ENCODE assay signal across 1 cellular context in the genomic region with DNA sequence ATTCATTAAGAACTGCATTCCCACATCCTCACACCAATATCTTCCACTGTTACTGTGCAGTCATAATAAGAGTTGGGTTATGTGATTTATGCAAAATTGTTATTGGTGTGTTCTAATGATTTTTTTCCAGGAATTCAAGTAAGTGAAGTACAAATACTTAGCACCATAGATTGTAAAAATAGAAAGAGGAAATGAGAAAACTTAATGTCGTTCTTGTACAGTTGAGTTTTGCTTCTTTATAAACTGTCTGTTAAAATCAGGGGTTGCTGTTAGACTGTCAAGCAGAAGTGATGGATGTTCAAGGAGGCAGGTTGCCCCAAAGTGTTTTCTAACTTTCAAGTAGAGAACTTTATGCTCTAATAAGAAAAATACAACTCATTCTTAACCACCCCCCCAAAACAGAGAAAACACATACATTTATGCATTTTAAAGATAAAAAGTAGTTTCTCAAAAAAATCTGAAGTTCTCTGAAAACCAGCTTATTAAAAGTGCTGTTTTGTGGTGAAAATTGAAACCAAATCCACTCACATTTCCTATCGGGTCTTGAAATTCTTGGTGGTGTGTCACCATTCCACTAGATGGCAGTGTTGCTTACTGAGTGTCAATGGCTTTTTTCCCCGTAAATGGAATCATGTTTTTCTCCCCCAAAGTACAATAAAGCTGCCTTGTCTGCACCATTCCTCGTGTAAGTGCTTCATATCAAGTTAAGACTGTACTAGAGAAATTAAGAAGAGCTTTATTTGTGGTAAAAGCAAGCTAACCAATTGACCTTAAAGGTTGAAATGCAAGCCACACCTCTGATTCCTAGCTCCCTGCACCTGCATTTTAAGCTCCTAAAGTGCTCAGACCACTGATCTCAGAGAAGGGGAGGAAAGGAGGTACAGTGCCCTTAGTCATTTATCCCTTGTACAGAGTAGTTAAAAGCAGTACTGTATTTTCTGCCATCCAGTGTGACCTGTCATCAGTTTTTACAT.
TF ChIP-seq lines count a peak whose summit lies in the region.

No MANE protein-coding gene starts in this region.

TF ChIP-seq in GM12878, 131 proteins besides CTCF, POLR2A, EP300 and RAD21 (continues in another document):
- TF ChIP-seq BMI1 (IDR thresholded peaks at IDR 0.05; ENCODE audit: borderline replicate concordance) (no peak), BACH1 (IDR thresholded peaks at IDR 0.05; ENCODE audit: borderline replicate concordance) (no peak), CBX3 (IDR thresholded peaks at IDR 0.05; ENCODE audit: borderline replicate concordance, low read depth) (no peak), STAT3 (IDR thresholded peaks at IDR 0.05; ENCODE audit: low read depth, low read length) (no peak), JUND (IDR thresholded peaks at IDR 0.05; ENCODE audit: low read depth, low read length) (0 out of 2 replicates have a peak, but pooled peaks have one; percentile 6), POLR2AphosphoS5 (IDR thresholded peaks at IDR 0.05; ENCODE audit: low read length) (no peak), POU2F2 (IDR thresholded peaks at IDR 0.05; ENCODE audit: borderline replicate concordance, low read depth, low read length) (0 out of 3 replicates have a peak, but pooled peaks have one; percentile 29), JUNB (IDR thresholded peaks at IDR 0.05) (no peak), POLR2AphosphoS2 (IDR thresholded peaks at IDR 0.05; ENCODE audit: low read depth, low read length) (no peak), CHD1 (IDR thresholded peaks at IDR 0.05; ENCODE audit: low read depth, low read length) (no peak), GABPA (IDR thresholded peaks at IDR 0.05; ENCODE audit: low read depth) (no peak), KAT2A (conservative IDR thresholded peaks at IDR 0.05; ENCODE audit: control insufficient read depth, low read depth, low read length) (no peak), CREM (IDR thresholded peaks at IDR 0.05; ENCODE audit: low read depth) (no peak), SREBF1 (IDR thresholded peaks at IDR 0.05; ENCODE audit: low read length) (no peak), NFIC (IDR thresholded peaks at IDR 0.05; ENCODE audit: low read depth, low read length) (peak; percentile 44; the same call in 1 of the 2 replicates), CREB1 (IDR thresholded peaks at IDR 0.05; ENCODE audit: low read depth) (no peak), NFXL1 (IDR thresholded peaks at IDR 0.05; ENCODE audit: borderline replicate concordance) (no peak), EGR1 (IDR thresholded peaks at IDR 0.05; ENCODE audit: borderline replicate concordance in 1 of 2, low read depth in 2 of 2, low read length in 2 of 2) (no peak), RBBP5 (conservative IDR thresholded peaks at IDR 0.05) (no peak), RB1 (IDR thresholded peaks at IDR 0.05; ENCODE audit: borderline replicate concordance) (no peak), CBX5 (IDR thresholded peaks at IDR 0.05; ENCODE audit: low read depth) (no peak), SMARCA5 (IDR thresholded peaks at IDR 0.05) (peak; percentile 78; the same call in 1 of the 2 replicates), SREBF2 (IDR thresholded peaks at IDR 0.05; ENCODE audit: low read length) (no peak), HDAC2 (IDR thresholded peaks at IDR 0.05) (no peak), TCF3 (IDR thresholded peaks at IDR 0.05; ENCODE audit: borderline replicate concordance, insufficient read depth, low read depth, low read length) (no peak), MEF2A (IDR thresholded peaks at IDR 0.05; ENCODE audit: insufficient read depth, low read depth, low read length) (peak; percentile 89), RELA (IDR thresholded peaks at IDR 0.05; ENCODE audit: borderline replicate concordance, partially characterized antibody) (no peak), YY1 (IDR thresholded peaks at IDR 0.05; ENCODE audit: low read depth, low read length) (0 out of 2 replicates have a peak, but pooled peaks have one; percentile 30), CHD2 (IDR thresholded peaks at IDR 0.05; ENCODE audit: borderline replicate concordance, low read depth, low read length) (no peak), PAX8 (IDR thresholded peaks at IDR 0.05) (no peak), ZBED1 (IDR thresholded peaks at IDR 0.05; ENCODE audit: borderline replicate concordance) (no peak), HCFC1 (IDR thresholded peaks at IDR 0.05; ENCODE audit: low read length) (no peak), PAX5 (IDR thresholded peaks at IDR 0.05; ENCODE audit: borderline replicate concordance, low read depth, low read length) (no peak), LARP7 (IDR thresholded peaks at IDR 0.05) (no peak), MEF2B (IDR thresholded peaks at IDR 0.05; ENCODE audit: partially characterized antibody, poor library complexity, severe bottlenecking) (peak; percentile 81), HDAC6 (IDR thresholded peaks at IDR 0.05; ENCODE audit: unreplicated experiment) (no peak)
- TF ChIP-seq, protein P1, sequence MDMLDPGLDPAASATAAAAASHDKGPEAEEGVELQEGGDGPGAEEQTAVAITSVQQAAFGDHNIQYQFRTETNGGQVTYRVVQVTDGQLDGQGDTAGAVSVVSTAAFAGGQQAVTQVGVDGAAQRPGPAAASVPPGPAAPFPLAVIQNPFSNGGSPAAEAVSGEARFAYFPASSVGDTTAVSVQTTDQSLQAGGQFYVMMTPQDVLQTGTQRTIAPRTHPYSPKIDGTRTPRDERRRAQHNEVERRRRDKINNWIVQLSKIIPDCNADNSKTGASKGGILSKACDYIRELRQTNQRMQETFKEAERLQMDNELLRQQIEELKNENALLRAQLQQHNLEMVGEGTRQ (IDR thresholded peaks at IDR 0.05; ENCODE audit: borderline replicate concordance, low read depth, low read length): no peak
- TF ChIP-seq, protein P2, sequence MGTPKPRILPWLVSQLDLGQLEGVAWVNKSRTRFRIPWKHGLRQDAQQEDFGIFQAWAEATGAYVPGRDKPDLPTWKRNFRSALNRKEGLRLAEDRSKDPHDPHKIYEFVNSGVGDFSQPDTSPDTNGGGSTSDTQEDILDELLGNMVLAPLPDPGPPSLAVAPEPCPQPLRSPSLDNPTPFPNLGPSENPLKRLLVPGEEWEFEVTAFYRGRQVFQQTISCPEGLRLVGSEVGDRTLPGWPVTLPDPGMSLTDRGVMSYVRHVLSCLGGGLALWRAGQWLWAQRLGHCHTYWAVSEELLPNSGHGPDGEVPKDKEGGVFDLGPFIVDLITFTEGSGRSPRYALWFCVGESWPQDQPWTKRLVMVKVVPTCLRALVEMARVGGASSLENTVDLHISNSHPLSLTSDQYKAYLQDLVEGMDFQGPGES (IDR thresholded peaks at IDR 0.05): no peak
- TF ChIP-seq, protein P3, sequence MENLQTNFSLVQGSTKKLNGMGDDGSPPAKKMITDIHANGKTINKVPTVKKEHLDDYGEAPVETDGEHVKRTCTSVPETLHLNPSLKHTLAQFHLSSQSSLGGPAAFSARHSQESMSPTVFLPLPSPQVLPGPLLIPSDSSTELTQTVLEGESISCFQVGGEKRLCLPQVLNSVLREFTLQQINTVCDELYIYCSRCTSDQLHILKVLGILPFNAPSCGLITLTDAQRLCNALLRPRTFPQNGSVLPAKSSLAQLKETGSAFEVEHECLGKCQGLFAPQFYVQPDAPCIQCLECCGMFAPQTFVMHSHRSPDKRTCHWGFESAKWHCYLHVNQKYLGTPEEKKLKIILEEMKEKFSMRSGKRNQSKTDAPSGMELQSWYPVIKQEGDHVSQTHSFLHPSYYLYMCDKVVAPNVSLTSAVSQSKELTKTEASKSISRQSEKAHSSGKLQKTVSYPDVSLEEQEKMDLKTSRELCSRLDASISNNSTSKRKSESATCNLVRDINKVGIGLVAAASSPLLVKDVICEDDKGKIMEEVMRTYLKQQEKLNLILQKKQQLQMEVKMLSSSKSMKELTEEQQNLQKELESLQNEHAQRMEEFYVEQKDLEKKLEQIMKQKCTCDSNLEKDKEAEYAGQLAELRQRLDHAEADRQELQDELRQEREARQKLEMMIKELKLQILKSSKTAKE (IDR thresholded peaks at IDR 0.05; ENCODE audit: low read depth, poor library complexity, severe bottlenecking): peak; percentile 77
- TF ChIP-seq, protein P4, sequence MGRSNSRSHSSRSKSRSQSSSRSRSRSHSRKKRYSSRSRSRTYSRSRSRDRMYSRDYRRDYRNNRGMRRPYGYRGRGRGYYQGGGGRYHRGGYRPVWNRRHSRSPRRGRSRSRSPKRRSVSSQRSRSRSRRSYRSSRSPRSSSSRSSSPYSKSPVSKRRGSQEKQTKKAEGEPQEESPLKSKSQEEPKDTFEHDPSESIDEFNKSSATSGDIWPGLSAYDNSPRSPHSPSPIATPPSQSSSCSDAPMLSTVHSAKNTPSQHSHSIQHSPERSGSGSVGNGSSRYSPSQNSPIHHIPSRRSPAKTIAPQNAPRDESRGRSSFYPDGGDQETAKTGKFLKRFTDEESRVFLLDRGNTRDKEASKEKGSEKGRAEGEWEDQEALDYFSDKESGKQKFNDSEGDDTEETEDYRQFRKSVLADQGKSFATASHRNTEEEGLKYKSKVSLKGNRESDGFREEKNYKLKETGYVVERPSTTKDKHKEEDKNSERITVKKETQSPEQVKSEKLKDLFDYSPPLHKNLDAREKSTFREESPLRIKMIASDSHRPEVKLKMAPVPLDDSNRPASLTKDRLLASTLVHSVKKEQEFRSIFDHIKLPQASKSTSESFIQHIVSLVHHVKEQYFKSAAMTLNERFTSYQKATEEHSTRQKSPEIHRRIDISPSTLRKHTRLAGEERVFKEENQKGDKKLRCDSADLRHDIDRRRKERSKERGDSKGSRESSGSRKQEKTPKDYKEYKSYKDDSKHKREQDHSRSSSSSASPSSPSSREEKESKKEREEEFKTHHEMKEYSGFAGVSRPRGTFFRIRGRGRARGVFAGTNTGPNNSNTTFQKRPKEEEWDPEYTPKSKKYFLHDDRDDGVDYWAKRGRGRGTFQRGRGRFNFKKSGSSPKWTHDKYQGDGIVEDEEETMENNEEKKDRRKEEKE (IDR thresholded peaks at IDR 0.05): no peak
- TF ChIP-seq, protein P5, sequence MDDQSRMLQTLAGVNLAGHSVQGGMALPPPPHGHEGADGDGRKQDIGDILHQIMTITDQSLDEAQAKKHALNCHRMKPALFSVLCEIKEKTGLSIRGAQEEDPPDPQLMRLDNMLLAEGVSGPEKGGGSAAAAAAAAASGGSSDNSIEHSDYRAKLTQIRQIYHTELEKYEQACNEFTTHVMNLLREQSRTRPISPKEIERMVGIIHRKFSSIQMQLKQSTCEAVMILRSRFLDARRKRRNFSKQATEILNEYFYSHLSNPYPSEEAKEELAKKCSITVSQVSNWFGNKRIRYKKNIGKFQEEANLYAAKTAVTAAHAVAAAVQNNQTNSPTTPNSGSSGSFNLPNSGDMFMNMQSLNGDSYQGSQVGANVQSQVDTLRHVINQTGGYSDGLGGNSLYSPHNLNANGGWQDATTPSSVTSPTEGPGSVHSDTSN (IDR thresholded peaks at IDR 0.05; ENCODE audit: insufficient replicate concordance, low read depth, low read length): peak; percentile 83
- TF ChIP-seq, protein P6, sequence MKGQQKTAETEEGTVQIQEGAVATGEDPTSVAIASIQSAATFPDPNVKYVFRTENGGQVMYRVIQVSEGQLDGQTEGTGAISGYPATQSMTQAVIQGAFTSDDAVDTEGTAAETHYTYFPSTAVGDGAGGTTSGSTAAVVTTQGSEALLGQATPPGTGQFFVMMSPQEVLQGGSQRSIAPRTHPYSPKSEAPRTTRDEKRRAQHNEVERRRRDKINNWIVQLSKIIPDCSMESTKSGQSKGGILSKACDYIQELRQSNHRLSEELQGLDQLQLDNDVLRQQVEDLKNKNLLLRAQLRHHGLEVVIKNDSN (IDR thresholded peaks at IDR 0.05; ENCODE audit: borderline replicate concordance, extremely low read length, insufficient read depth, low read depth, low read length): no peak
- TF ChIP-seq, protein P7, sequence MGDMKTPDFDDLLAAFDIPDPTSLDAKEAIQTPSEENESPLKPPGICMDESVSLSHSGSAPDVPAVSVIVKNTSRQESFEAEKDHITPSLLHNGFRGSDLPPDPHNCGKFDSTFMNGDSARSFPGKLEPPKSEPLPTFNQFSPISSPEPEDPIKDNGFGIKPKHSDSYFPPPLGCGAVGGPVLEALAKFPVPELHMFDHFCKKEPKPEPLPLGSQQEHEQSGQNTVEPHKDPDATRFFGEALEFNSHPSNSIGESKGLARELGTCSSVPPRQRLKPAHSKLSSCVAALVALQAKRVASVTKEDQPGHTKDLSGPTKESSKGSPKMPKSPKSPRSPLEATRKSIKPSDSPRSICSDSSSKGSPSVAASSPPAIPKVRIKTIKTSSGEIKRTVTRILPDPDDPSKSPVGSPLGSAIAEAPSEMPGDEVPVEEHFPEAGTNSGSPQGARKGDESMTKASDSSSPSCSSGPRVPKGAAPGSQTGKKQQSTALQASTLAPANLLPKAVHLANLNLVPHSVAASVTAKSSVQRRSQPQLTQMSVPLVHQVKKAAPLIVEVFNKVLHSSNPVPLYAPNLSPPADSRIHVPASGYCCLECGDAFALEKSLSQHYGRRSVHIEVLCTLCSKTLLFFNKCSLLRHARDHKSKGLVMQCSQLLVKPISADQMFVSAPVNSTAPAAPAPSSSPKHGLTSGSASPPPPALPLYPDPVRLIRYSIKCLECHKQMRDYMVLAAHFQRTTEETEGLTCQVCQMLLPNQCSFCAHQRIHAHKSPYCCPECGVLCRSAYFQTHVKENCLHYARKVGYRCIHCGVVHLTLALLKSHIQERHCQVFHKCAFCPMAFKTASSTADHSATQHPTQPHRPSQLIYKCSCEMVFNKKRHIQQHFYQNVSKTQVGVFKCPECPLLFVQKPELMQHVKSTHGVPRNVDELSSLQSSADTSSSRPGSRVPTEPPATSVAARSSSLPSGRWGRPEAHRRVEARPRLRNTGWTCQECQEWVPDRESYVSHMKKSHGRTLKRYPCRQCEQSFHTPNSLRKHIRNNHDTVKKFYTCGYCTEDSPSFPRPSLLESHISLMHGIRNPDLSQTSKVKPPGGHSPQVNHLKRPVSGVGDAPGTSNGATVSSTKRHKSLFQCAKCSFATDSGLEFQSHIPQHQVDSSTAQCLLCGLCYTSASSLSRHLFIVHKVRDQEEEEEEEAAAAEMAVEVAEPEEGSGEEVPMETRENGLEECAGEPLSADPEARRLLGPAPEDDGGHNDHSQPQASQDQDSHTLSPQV (IDR thresholded peaks at IDR 0.05): no peak
- TF ChIP-seq, protein P8, sequence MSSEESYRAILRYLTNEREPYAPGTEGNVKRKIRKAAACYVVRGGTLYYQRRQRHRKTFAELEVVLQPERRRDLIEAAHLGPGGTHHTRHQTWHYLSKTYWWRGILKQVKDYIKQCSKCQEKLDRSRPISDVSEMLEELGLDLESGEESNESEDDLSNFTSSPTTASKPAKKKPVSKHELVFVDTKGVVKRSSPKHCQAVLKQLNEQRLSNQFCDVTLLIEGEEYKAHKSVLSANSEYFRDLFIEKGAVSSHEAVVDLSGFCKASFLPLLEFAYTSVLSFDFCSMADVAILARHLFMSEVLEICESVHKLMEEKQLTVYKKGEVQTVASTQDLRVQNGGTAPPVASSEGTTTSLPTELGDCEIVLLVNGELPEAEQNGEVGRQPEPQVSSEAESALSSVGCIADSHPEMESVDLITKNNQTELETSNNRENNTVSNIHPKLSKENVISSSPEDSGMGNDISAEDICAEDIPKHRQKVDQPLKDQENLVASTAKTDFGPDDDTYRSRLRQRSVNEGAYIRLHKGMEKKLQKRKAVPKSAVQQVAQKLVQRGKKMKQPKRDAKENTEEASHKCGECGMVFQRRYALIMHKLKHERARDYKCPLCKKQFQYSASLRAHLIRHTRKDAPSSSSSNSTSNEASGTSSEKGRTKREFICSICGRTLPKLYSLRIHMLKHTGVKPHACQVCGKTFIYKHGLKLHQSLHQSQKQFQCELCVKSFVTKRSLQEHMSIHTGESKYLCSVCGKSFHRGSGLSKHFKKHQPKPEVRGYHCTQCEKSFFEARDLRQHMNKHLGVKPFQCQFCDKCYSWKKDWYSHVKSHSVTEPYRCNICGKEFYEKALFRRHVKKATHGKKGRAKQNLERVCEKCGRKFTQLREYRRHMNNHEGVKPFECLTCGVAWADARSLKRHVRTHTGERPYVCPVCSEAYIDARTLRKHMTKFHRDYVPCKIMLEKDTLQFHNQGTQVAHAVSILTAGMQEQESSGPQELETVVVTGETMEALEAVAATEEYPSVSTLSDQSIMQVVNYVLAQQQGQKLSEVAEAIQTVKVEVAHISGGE (CRISPR knock-in tag; IDR thresholded peaks at IDR 0.05): no peak
